In genomic region chr11:2533642-2534115, GRCh38 we compare ENCODE assay signal across 1 cellular context.
A peak's percentile ranks its signal among the peaks of the same experiment; 100 is the strongest.
TF ChIP-seq lines count a peak whose summit lies in the region.

No MANE protein-coding gene starts in this region.

TF ChIP-seq in HEK293, 187 proteins besides CTCF, POLR2A, EP300 and RAD21 (continued from another document):
- TF ChIP-seq, protein P1, sequence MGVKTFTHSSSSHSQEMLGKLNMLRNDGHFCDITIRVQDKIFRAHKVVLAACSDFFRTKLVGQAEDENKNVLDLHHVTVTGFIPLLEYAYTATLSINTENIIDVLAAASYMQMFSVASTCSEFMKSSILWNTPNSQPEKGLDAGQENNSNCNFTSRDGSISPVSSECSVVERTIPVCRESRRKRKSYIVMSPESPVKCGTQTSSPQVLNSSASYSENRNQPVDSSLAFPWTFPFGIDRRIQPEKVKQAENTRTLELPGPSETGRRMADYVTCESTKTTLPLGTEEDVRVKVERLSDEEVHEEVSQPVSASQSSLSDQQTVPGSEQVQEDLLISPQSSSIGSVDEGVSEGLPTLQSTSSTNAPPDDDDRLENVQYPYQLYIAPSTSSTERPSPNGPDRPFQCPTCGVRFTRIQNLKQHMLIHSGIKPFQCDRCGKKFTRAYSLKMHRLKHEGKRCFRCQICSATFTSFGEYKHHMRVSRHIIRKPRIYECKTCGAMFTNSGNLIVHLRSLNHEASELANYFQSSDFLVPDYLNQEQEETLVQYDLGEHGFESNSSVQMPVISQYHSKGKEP (tag by site-specific recombination; IDR thresholded peaks at IDR 0.05) = 0 out of 2 replicates have a peak, but pooled peaks have one; percentile 31
- TF ChIP-seq ZNF629 (tag by site-specific recombination; IDR thresholded peaks at IDR 0.05) = peak; percentile 48; the same call in 1 of the 2 replicates
- peak; percentile 58; the same call in 1 of the 2 replicates for TF ChIP-seq ZNF600 (tag by site-specific recombination; IDR thresholded peaks at IDR 0.05)
- TF ChIP-seq, protein P2, sequence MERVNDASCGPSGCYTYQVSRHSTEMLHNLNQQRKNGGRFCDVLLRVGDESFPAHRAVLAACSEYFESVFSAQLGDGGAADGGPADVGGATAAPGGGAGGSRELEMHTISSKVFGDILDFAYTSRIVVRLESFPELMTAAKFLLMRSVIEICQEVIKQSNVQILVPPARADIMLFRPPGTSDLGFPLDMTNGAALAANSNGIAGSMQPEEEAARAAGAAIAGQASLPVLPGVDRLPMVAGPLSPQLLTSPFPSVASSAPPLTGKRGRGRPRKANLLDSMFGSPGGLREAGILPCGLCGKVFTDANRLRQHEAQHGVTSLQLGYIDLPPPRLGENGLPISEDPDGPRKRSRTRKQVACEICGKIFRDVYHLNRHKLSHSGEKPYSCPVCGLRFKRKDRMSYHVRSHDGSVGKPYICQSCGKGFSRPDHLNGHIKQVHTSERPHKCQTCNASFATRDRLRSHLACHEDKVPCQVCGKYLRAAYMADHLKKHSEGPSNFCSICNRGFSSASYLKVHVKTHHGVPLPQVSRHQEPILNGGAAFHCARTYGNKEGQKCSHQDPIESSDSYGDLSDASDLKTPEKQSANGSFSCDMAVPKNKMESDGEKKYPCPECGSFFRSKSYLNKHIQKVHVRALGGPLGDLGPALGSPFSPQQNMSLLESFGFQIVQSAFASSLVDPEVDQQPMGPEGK (tag by site-specific recombination; IDR thresholded peaks at IDR 0.05) = peak; percentile 74
TF ChIP-seq in HEK293: peak in this region for 20.
